23 cellular contexts compared by ENCODE assay signal in the genomic region with DNA sequence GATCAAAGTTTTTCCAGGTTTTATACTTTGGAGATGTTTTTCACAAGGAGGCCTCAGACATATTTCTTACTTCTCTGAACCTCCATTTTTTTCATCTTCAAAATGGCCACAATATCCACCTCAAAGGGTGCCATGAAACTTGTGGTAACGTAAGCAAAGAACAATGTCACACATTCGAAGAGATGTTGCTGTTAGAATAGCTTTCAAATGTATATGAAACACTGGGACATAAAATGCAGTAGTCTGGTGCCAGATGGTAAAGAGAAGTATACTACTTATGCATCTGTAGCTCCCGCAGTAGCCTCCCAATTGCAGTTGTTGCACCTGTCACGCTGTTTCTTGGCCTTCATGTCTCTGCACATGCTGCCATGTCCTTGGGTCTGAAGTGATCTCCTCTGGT. TPM values are rescaled to one million over a fixed set of nuclear protein-coding genes. Genes with fewer than 3 reads are reported as not detected.
"Had no signal": no experiment of that assay in that cellular context is flagged by ENCODE, and none has a peak within 500 bp of the region (broad histone marks: within the 10 kb centered on the region; RNA-seq: fewer than 3 reads in every experiment).

No MANE protein-coding gene starts in this region.

- H3K27ac Mint-ChIP-seq: activated CD4-positive, alpha-beta memory T cell treated with anti-CD3 and anti-CD28 coated beads, Interleukin-2, amount 10 ng/mL, durations not matched to agents 7 days and 5 days; activated T-cell treated with anti-CD3 and anti-CD28 coated beads, Interleukin-2, amount 50 U/mL, for 24 hours had no signal

- H3K9me3 ChIP-seq: esophagus squamous epithelium, mucosa of descending colon, sigmoid colon, thyroid gland had no signal

- H3K9me3 Mint-ChIP-seq: activated CD4-positive, alpha-beta memory T cell treated with anti-CD3 and anti-CD28 coated beads, Interleukin-2, amount 10 ng/mL, durations not matched to agents 7 days and 5 days; activated T-cell treated with anti-CD3 and anti-CD28 coated beads, Interleukin-2, amount 50 U/mL, for 24 hours; effector memory CD8-positive, alpha-beta T cell; naive B cell had no signal

- H3K4me3 Mint-ChIP-seq: activated CD4-positive, alpha-beta memory T cell treated with anti-CD3 and anti-CD28 coated beads, Interleukin-2, amount 10 ng/mL, durations not matched to agents 7 days and 5 days; activated T-cell treated with anti-CD3 and anti-CD28 coated beads, Interleukin-2, amount 50 U/mL, for 24 hours; effector memory CD8-positive, alpha-beta T cell had no signal

- H3K27ac ChIP-seq: sigmoid colon, thyroid gland, WERI-Rb-1 had no signal

- DNase-seq: activated CD4-positive, alpha-beta memory T cell treated with anti-CD3 and anti-CD28 coated beads, Interleukin-2, amount 10 ng/mL, durations not matched to agents 7 days and 5 days; activated effector memory CD4-positive, alpha-beta T cell treated with Interleukin-2 at 50 U/mL for 16 hours; activated naive CD4-positive, alpha-beta T cell treated with anti-CD3 and anti-CD28 coated beads, Interleukin-2, amount 50 U/mL, for 16 hours; activated T-cell treated with anti-CD3 and anti-CD28 coated beads, Interleukin-2, amount 50 U/mL, for 24 hours; amygdala; effector memory CD8-positive, alpha-beta T cell; esophagus squamous epithelium; mesenchymal stem cell; mucosa of descending colon; naive B cell; nucleus accumbens; posterior cingulate gyrus; sigmoid colon; stimulated activated naive CD4-positive, alpha-beta T cell; thyroid gland; WERI-Rb-1 had no signal

- H3K36me3 ChIP-seq: esophagus squamous epithelium, sigmoid colon, thyroid gland had no signal

- H3K27me3 Mint-ChIP-seq: activated CD4-positive, alpha-beta memory T cell treated with anti-CD3 and anti-CD28 coated beads, Interleukin-2, amount 10 ng/mL, durations not matched to agents 7 days and 5 days; activated T-cell treated with anti-CD3 and anti-CD28 coated beads, Interleukin-2, amount 50 U/mL, for 24 hours; effector memory CD8-positive, alpha-beta T cell; naive B cell had no signal

- H3K4me3 ChIP-seq: esophagus squamous epithelium, mucosa of descending colon, sigmoid colon, thyroid gland had no signal

- H3K27me3 ChIP-seq: esophagus squamous epithelium, sigmoid colon, thyroid gland had no signal

- ATAC-seq: effector memory CD8-positive, alpha-beta T cell had no signal

RNA-seq across cellular contexts. Expression of a gene that starts 9.4 kb away (rescaled TPM):
- total RNA-seq: activated CD4-positive, alpha-beta memory T cell treated with anti-CD3 and anti-CD28 coated beads, Interleukin-2, amount 10 ng/mL, durations not matched to agents 7 days and 5 days; dermis microvascular lymphatic vessel endothelial cell; glomerular endothelial cell; renal cortical epithelial cell; subcutaneous adipose tissue; T-helper 2 cell treated with Interferon-gamma antibody and Interleukin-4, amounts not matched to agents 100 ng/mL and 5 ng/mL, for 36 hours; thyroid gland had no signal

RNA-seq across cellular contexts. Expression of a gene that starts 41.9 kb away (rescaled TPM):
- total RNA-seq: cardiac septum, esophagus squamous epithelium, glomerular endothelial cell, lower leg skin, renal cortical epithelial cell, sigmoid colon, subcutaneous adipose tissue, thyroid gland had no signal
- polyA plus RNA-seq: sigmoid colon had no signal
